Comparison of ENCODE assay signal across 8 cellular contexts in genomic region chr7:50962962-50963374, GRCh38.
DNase-seq lines count a peak whose midpoint lies in the region; ATAC-seq and TF ChIP-seq lines count a peak whose summit lies in the region.

No MANE protein-coding gene starts in this region.

- no peaks in the 10 kb centered on the region for H3K36me3 Mint-ChIP-seq in immature natural killer cell

- no peaks in the 10 kb centered on the region for H3K36me3 ChIP-seq in Panc1 (ENCODE audit: control insufficient read depth, insufficient read depth, low read length)

- H3K4me1 ChIP-seq in Panc1 (ENCODE audit: control insufficient read depth, insufficient read depth, low read length) = no peaks in the 10 kb centered on the region

- TF ChIP-seq CTCF in Panc1 (IDR thresholded peaks at IDR 0.05) (no peak), foreskin fibroblast (IDR thresholded peaks at IDR 0.05; ENCODE audit: low read depth, low read length) (no peak)

- no peaks in the 10 kb centered on the region for H3K4me1 Mint-ChIP-seq in immature natural killer cell

- H3K9me3 ChIP-seq in Panc1 (ENCODE audit: control insufficient read depth, insufficient read depth, low read depth, low read length) = no peaks in the 10 kb centered on the region; the same call in 1 of the 2 replicates

- peaks cover 0 to 13% (median 2%) of the 10 kb centered on the region in 6 donors for H3K9me3 Mint-ChIP-seq in immature natural killer cell

- no peak overlapping the region for H3K4me3 Mint-ChIP-seq in immature natural killer cell

- H3K4me3 ChIP-seq in Panc1 (ENCODE audit: low read depth in 2 of 2, low read length in 2 of 2) = no peak overlapping the region
- no peak overlapping the region for H3K4me3 ChIP-seq in foreskin fibroblast (ENCODE audit: low read depth in 1 of 2, low read length in 2 of 2)

- no peak overlapping the region for H3K27ac ChIP-seq in Panc1 (ENCODE audit: low read length)

- no peak overlapping the region for H3K27ac Mint-ChIP-seq in immature natural killer cell

- in situ Hi-C loops in Panc1 (cut with HindIII; ENCODE audit: low pct_unique_long_range_greater_than_20kb, low sequenced_read_pairs) = no loop called here

- BruUV-seq in Panc1 (replicated peaks; lab: Mats Ljungman, UMichigan) = no TSS peak

- ATAC-seq in HG03432 (IDR thresholded peaks at IDR 0.05; ENCODE audit: unreplicated experiment) (peak; percentile 78), Panc1 (peak; percentile 69), HG03108 (IDR thresholded peaks at IDR 0.05; ENCODE audit: unreplicated experiment) (no peak)

- DNase-seq in DMS 273 treated with DMSO at 0.1 percent for 48 hours (lab: John Stamatoyannopoulos, UW) (peak; percentile 94), Panc1 (ENCODE audit: low read depth, low spot score) (no peak), foreskin fibroblast (peak; percentile 26 to 59), stromal cell of bone marrow (ENCODE audit: low read depth) (peak; percentile 33), immature natural killer cell (no peak)
- DNase-seq in stimulated activated CD4-positive, alpha-beta T cell treated with anti-CD3 and anti-CD28 coated beads, Interleukin-1b, Interleukin-23, amount 100 ng/mL, for 48 hours = no peak

- CTCF ChIA-PET in Panc1 (lab: Charles Lee) = no interaction called here

- H3K27me3 Mint-ChIP-seq in immature natural killer cell (ENCODE audit: low read depth in 3 of 3) = peaks cover 0 to 2% (median under 1%) of the 10 kb centered on the region in 3 donors

- intact Hi-C loops in Panc1 (cut with micrococcal nuclease; ENCODE audit: unreplicated experiment) = no loop called here

- 0 out of 2 replicates have a peak, but pooled peaks cover 2% of the 10 kb centered on the region for H3K27me3 ChIP-seq in Panc1 (ENCODE audit: control insufficient read depth, insufficient read depth, low read length)

- POLR2A ChIA-PET in Panc1 (lab: Charles Lee) = no interaction called here

Comparison
In these comparisons a context has a peak if more than half of its experiments do, and no peak if none do; other contexts are left out.
1. DNase-seq: peak in DMS 273 treated with DMSO at 0.1 percent for 48 hours (single experiment), foreskin fibroblast (2 of 2) and stromal cell of bone marrow (single experiment); none in Panc1 (single experiment), stimulated activated CD4-positive, alpha-beta T cell treated with anti-CD3 and anti-CD28 coated beads, Interleukin-1b, Interleukin-23, amount 100 ng/mL, for 48 hours (single experiment) and immature natural killer cell (0 of 3).